34 cellular contexts compared by ENCODE assay signal in genomic region chr11:105230586-105230985, GRCh38.
DNase-seq lines count a peak whose midpoint lies in the region; ATAC-seq and TF ChIP-seq lines count a peak whose summit lies in the region.
"Had no signal": no experiment of that assay in that cellular context is flagged by ENCODE, and none has a peak within 500 bp of the region (broad histone marks: within the 10 kb centered on the region; RNA-seq: fewer than 3 reads in every experiment).

No MANE protein-coding gene starts in this region.

- H3K9me2 ChIP-seq in PC-9 (ENCODE audit: insufficient read depth), result no peaks in the 10 kb centered on the region

- H3K4me3 ChIP-seq in PC-9, result no peak overlapping the region
- H3K4me3 ChIP-seq in epithelial cell of esophagus (ENCODE audit: low read length), result no peak overlapping the region
- no peak overlapping the region for H3K4me3 ChIP-seq in mucosa of descending colon
- H3K4me3 ChIP-seq: ascending aorta, lower lobe of right lung, ovary, Peyer's patch, right lobe of liver, transverse colon had no signal

- H3K9me3 ChIP-seq in PC-9 (ENCODE audit: insufficient read depth, low read depth) (no peaks in the 10 kb centered on the region), mucosa of descending colon (no peaks in the 10 kb centered on the region)
- H3K9me3 ChIP-seq: ascending aorta, lower lobe of right lung, ovary, Peyer's patch, right lobe of liver, transverse colon had no signal

- POLR2A ChIA-PET in PC-9 (lab: Charles Lee; ENCODE audit: unreplicated experiment), result interaction anchor here (0.5 to 0.6 kb wide), 4 partner anchors 70 to 494 kb away, joined by 3 to 11 read pairs (median 4); no protein-coding TSS in a partner anchor

- H3K36me3 Mint-ChIP-seq in activated CD4-positive, alpha-beta T cell treated with anti-CD3 and anti-CD28 coated beads, Interleukin-2, amount 10 ng/mL, durations not matched to agents 24 days and 14 days (ENCODE audit: low read depth), result no peaks in the 10 kb centered on the region
- H3K36me3 Mint-ChIP-seq: activated naive CD8-positive, alpha-beta T cell; CD4-positive, alpha-beta memory T cell had no signal

- peak; percentile 98 for ATAC-seq in mucosa of descending colon
- ATAC-seq: lower lobe of right lung had no signal

- no peaks in the 10 kb centered on the region for H3K79me2 ChIP-seq in PC-9 (ENCODE audit: low read depth)

- H3F3A ChIP-seq in PC-9 (ENCODE audit: insufficient read depth, low read depth), result no peaks in the 10 kb centered on the region

- no peaks in the 10 kb centered on the region for H4K20me1 ChIP-seq in PC-9 (ENCODE audit: insufficient read depth)

- H3K4me3 Mint-ChIP-seq in activated CD4-positive, alpha-beta T cell treated with anti-CD3 and anti-CD28 coated beads, Interleukin-2, amount 10 ng/mL, durations not matched to agents 24 days and 14 days, result no peak overlapping the region
- H3K4me3 Mint-ChIP-seq: activated CD4-positive, alpha-beta memory T cell treated with anti-CD3 and anti-CD28 coated beads, Interleukin-2, amount 10 ng/mL, durations not matched to agents 7 days and 5 days; activated naive CD8-positive, alpha-beta T cell; CD4-positive, alpha-beta memory T cell; central memory CD8-positive, alpha-beta T cell; dendritic cell treated with granulocyte-macrophage colony-stimulating factor and Interleukin-4, amounts not matched to agents 40 ng/mL and 50 ng/mL, for 4 days; nephron progenitor cell had no signal

- peak; percentile 24 for DNase-seq in NOMO-1 treated with DMSO at 0.1 percent for 48 hours (lab: John Stamatoyannopoulos, UW; ENCODE audit: unreplicated experiment)
- DNase-seq in NOMO-1 treated with dmso at 0.1 percent for 144 hours (lab: John Stamatoyannopoulos, UW; ENCODE audit: unreplicated experiment), result no peak
- DNase-seq in PC-9, result peak; percentile 2 to 42
- peak; percentile 36 for DNase-seq in epithelial cell of esophagus (ENCODE audit: low read depth)
- peak in 1 of 3 donors; percentile 7 for DNase-seq in mucosa of descending colon
- DNase-seq in NCI-H526 treated with DMSO at 0.1 percent for 48 hours (lab: John Stamatoyannopoulos, UW), result no peak
- DNase-seq in G401 (ENCODE audit: low spot score), result no peak
- no peak for DNase-seq in activated CD4-positive, alpha-beta T cell treated with anti-CD3 and anti-CD28 coated beads, Interleukin-2, amount 10 ng/mL, durations not matched to agents 24 days and 14 days
- DNase-seq: 8988T; activated CD4-positive, alpha-beta memory T cell treated with anti-CD3 and anti-CD28 coated beads, Interleukin-2, amount 10 ng/mL, durations not matched to agents 7 days and 5 days; activated CD4-positive, CD25-positive, alpha-beta regulatory T cell; CD4-positive, alpha-beta memory T cell; DMS 273 treated with DMSO at 0.1 percent for 48 hours; HCEC 1CT; Karpas-422; kidney; lower lobe of right lung; NCI-H1048; NCI-H1694; NCI-H510A treated with DMSO at 0.1 percent for 48 hours; nephron progenitor cell; NK-92 treated with Interleukin-12 subunit alpha and Interleukin-12 subunit beta, amount 100 ng/mL, for 24 hours; ovary; Peyer's patch; right lobe of liver; stimulated activated CD4-positive, alpha-beta T cell treated with anti-CD3 and anti-CD28 coated beads, Interleukin-12 subunit alpha, Interleukin-12 subunit beta, amount 100 ng/mL, for 4 hours; stimulated activated CD4-positive, alpha-beta T cell treated with anti-CD3 and anti-CD28 coated beads, Interleukin-4, amount 100 ng/mL, for 1 hour; T-helper 1 cell; transverse colon had no signal

- CTCF ChIA-PET in PC-9 (lab: Charles Lee), result no interaction called here

- TF ChIP-seq CTCF in PC-9 (conservative IDR thresholded peaks at IDR 0.05) (no peak), epithelial cell of esophagus (IDR thresholded peaks at IDR 0.05; ENCODE audit: insufficient read depth, low read depth, low read length, missing control alignments) (no peak), mucosa of descending colon (IDR thresholded peaks at IDR 0.05) (no peak)

- no peaks in the 10 kb centered on the region for H3K9me3 Mint-ChIP-seq in activated CD4-positive, alpha-beta T cell treated with anti-CD3 and anti-CD28 coated beads, Interleukin-2, amount 10 ng/mL, durations not matched to agents 24 days and 14 days
- H3K9me3 Mint-ChIP-seq: activated CD4-positive, alpha-beta memory T cell treated with anti-CD3 and anti-CD28 coated beads, Interleukin-2, amount 10 ng/mL, durations not matched to agents 7 days and 5 days; activated T-helper 2 cell treated with anti-CD3 and anti-CD28 coated beads, Interferon-gamma antibody, Interleukin-2, Interleukin-4, amounts not matched to agents 10 μg/mL and 5 μg/mL and 100 μg/mL, durations not matched to agents 14 hours and 24 hours and 36 hours; central memory CD8-positive, alpha-beta T cell; nephron progenitor cell had no signal

- H3K36me3 ChIP-seq in PC-9 (ENCODE audit: low read depth), result no peaks in the 10 kb centered on the region
- no peaks in the 10 kb centered on the region for H3K36me3 ChIP-seq in mucosa of descending colon (ENCODE audit: low read depth)
- H3K36me3 ChIP-seq: ascending aorta, lower lobe of right lung, ovary, Peyer's patch, right lobe of liver, transverse colon had no signal

- no peak overlapping the region for H3K27ac Mint-ChIP-seq in activated CD4-positive, alpha-beta T cell treated with anti-CD3 and anti-CD28 coated beads, Interleukin-2, amount 10 ng/mL, durations not matched to agents 24 days and 14 days
- H3K27ac Mint-ChIP-seq: activated CD4-positive, alpha-beta memory T cell treated with anti-CD3 and anti-CD28 coated beads, Interleukin-2, amount 10 ng/mL, durations not matched to agents 7 days and 5 days; activated naive CD8-positive, alpha-beta T cell; activated T-helper 2 cell treated with anti-CD3 and anti-CD28 coated beads, Interferon-gamma antibody, Interleukin-2, Interleukin-4, amounts not matched to agents 10 μg/mL and 5 μg/mL and 100 μg/mL, durations not matched to agents 14 hours and 24 hours and 36 hours; CD4-positive, alpha-beta memory T cell; dendritic cell treated with granulocyte-macrophage colony-stimulating factor and Interleukin-4, amounts not matched to agents 40 ng/mL and 50 ng/mL, for 4 days; nephron progenitor cell had no signal

- BruUV-seq in PC-9 (replicated peaks; lab: Mats Ljungman, UMichigan), result no TSS peak

- intact Hi-C loops in PC-9 (cut with micrococcal nuclease; ENCODE audit: unreplicated experiment) (no loop called here), mucosa of descending colon (cut with DNase I, micrococcal nuclease) (no loop called here)
- intact Hi-C loops in activated CD4-positive, alpha-beta T cell treated with anti-CD3 and anti-CD28 coated beads, Interleukin-2, amount 10 ng/mL, durations not matched to agents 24 days and 14 days (cut with micrococcal nuclease), result no loop called here

- no peaks in the 10 kb centered on the region for H3K27me3 ChIP-seq in PC-9 (ENCODE audit: insufficient read depth, low read depth)
- H3K27me3 ChIP-seq: ascending aorta, ovary, Peyer's patch, right lobe of liver, transverse colon had no signal

- H3K4me1 ChIP-seq in PC-9 (replicated peaks; ENCODE audit: insufficient read depth) (peaks cover 13% of the 10 kb centered on the region), mucosa of descending colon (ENCODE audit: low read depth) (no peaks in the 10 kb centered on the region)
- H3K4me1 ChIP-seq: ascending aorta, lower lobe of right lung, Peyer's patch, right lobe of liver had no signal

- peak overlapping the region; percentile 11; the same call in 1 of the 2 replicates for H3K4me2 ChIP-seq in PC-9

- in situ Hi-C loops in G401 (cut with HindIII; ENCODE audit: low sequenced_read_pairs), result no loop called here

- H3K4me1 Mint-ChIP-seq in activated CD4-positive, alpha-beta T cell treated with anti-CD3 and anti-CD28 coated beads, Interleukin-2, amount 10 ng/mL, durations not matched to agents 24 days and 14 days, result no peaks in the 10 kb centered on the region
- H3K4me1 Mint-ChIP-seq: activated CD4-positive, alpha-beta memory T cell treated with anti-CD3 and anti-CD28 coated beads, Interleukin-2, amount 10 ng/mL, durations not matched to agents 7 days and 5 days; CD4-positive, alpha-beta memory T cell; central memory CD8-positive, alpha-beta T cell; nephron progenitor cell had no signal

- H3K27me3 Mint-ChIP-seq in activated CD4-positive, alpha-beta T cell treated with anti-CD3 and anti-CD28 coated beads, Interleukin-2, amount 10 ng/mL, durations not matched to agents 24 days and 14 days, result peaks cover 1% of the 10 kb centered on the region
- H3K27me3 Mint-ChIP-seq: activated CD4-positive, alpha-beta memory T cell treated with anti-CD3 and anti-CD28 coated beads, Interleukin-2, amount 10 ng/mL, durations not matched to agents 7 days and 5 days; activated naive CD8-positive, alpha-beta T cell; dendritic cell treated with granulocyte-macrophage colony-stimulating factor and Interleukin-4, amounts not matched to agents 40 ng/mL and 50 ng/mL, for 4 days had no signal

- 0 out of 2 replicates have a peak overlapping the region, but pooled peaks have one; percentile 20 for H2AFZ ChIP-seq in PC-9

- H3K27ac ChIP-seq in PC-9, result peak overlapping the region; percentile 0; the same call in 1 of the 2 replicates
- H3K27ac ChIP-seq: ascending aorta, lower lobe of right lung, ovary, Peyer's patch, right lobe of liver, transverse colon had no signal

Comparison
In these comparisons a context has a peak if more than half of its experiments do, and no peak if none do; other contexts are left out.
1. DNase-seq: peak in NOMO-1 treated with DMSO at 0.1 percent for 48 hours (single experiment), PC-9 (2 of 2) and epithelial cell of esophagus (single experiment); none in NOMO-1 treated with dmso at 0.1 percent for 144 hours (single experiment), NCI-H526 treated with DMSO at 0.1 percent for 48 hours (single experiment), G401 (single experiment) and activated CD4-positive, alpha-beta T cell treated with anti-CD3 and anti-CD28 coated beads, Interleukin-2, amount 10 ng/mL, durations not matched to agents 24 days and 14 days (single experiment).